7 cellular contexts compared by ENCODE assay signal in the genomic region with DNA sequence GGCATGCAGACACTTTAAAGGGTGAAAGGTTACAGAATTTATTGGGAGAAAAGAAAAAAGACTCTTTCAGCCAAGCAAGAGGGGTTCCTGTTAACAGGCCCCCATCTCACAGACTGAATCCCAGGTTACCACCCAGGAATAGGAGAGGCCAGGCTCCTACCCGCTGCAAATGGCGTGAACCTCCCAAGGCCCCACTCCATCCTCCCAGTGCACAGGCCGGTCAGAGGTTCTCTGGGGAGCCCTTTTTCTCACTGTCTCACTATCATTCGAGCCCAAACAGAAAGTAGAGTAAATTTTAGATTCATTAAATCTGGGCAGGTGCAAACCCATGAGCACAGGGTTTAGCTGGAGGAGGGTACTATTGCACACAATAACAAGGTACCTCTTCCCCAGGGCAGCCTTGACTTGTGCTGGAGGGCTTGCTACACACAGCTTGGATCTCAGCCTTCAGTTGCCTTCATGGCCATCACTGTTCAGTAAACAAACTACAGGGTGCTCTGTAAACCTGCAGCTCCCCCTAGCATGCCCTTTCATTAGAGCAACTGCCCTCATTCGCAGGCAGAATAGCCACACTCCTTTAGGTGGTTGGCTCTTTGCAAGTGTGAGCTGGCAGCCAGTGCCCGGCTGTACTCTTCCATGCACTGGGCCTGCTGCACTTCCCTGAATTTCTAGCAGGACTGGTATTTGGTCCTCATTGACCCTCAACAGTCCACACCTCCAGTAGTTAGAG. TPM values are rescaled to one million over a fixed set of nuclear protein-coding genes. Genes with fewer than 3 reads are reported as not detected.
DNase-seq lines count a peak whose midpoint lies in the region; ATAC-seq and TF ChIP-seq lines count a peak whose summit lies in the region.

No MANE protein-coding gene starts in this region.

- TF ChIP-seq CTCF in RWPE1 (conservative IDR thresholded peaks at IDR 0.05; ENCODE audit: low read depth) = no peak
- TF ChIP-seq CTCF in fibroblast of villous mesenchyme (IDR thresholded peaks at IDR 0.05; ENCODE audit: insufficient read depth, low read depth, low read length) = peak; percentile 77
- peak; percentile 46 for TF ChIP-seq CTCF in progenitor cell of endocrine pancreas (IDR thresholded peaks at IDR 0.05; ENCODE audit: unreplicated experiment)

- ATAC-seq in GM21528 (IDR thresholded peaks at IDR 0.05; ENCODE audit: low FRiP score, unreplicated experiment) = peak; percentile 44

- DNase-seq in GM04504 (ENCODE audit: low read depth) (peak; percentile 38), HuH-7.5 (ENCODE audit: low spot score) (peak; percentile 27), RWPE1 (ENCODE audit: low spot score) (peak; percentile 30), fibroblast of villous mesenchyme (ENCODE audit: low read depth) (peak; percentile 63), progenitor cell of endocrine pancreas (ENCODE audit: low spot score, unreplicated experiment) (no peak)
- no peak for DNase-seq in effector CD8-positive, alpha-beta T cell (lab: John Stamatoyannopoulos, UW)

- no peak overlapping the region for H3K27ac ChIP-seq in RWPE1

- peaks cover 10% of the 10 kb centered on the region for H3K27me3 Mint-ChIP-seq in progenitor cell of endocrine pancreas

- CTCF ChIA-PET in RWPE1 (lab: Yijun Ruan, JAX) = interaction anchor here (0.5 to 1.0 kb wide), 3 partner anchors 38 to 1865 kb away, joined by 3 to 7 read pairs (median 3); partner anchors contain the start of gene CNRIP1

- peaks cover 7% of the 10 kb centered on the region for H3K9me3 Mint-ChIP-seq in progenitor cell of endocrine pancreas (ENCODE audit: low read depth)

- POLR2A ChIA-PET in RWPE1 (lab: Yijun Ruan, JAX; ENCODE audit: low non-redundant PET) = no interaction called here

- no peaks in the 10 kb centered on the region for H3K4me1 Mint-ChIP-seq in progenitor cell of endocrine pancreas (ENCODE audit: low read depth)

- no peak overlapping the region for H3K4me3 ChIP-seq in fibroblast of villous mesenchyme (ENCODE audit: low read depth, low read length)

- H3K27ac Mint-ChIP-seq in progenitor cell of endocrine pancreas = no peak overlapping the region

- no peaks in the 10 kb centered on the region for H3K36me3 Mint-ChIP-seq in progenitor cell of endocrine pancreas (ENCODE audit: insufficient read depth)

- no peak overlapping the region for H3K4me3 Mint-ChIP-seq in progenitor cell of endocrine pancreas (ENCODE audit: low read depth)

RNA-seq across cellular contexts. Expression of gene PLEK, which starts 7.3 kb away (rescaled TPM):
- total RNA-seq in fibroblast of villous mesenchyme (not detected in 2 replicates), progenitor cell of endocrine pancreas (0.10 TPM in 1 of 2 replicates, not detected in the other)

RNA-seq across cellular contexts. Expression of gene CNRIP1, which starts 38.0 kb away (rescaled TPM):
- total RNA-seq in fibroblast of villous mesenchyme (24.6 and 25.1 TPM in 2 replicates), progenitor cell of endocrine pancreas (not detected in 2 replicates)

Comparison
In these comparisons a context has a peak if more than half of its experiments do, and no peak if none do; other contexts are left out.
1. DNase-seq: peak in GM04504 (single experiment), HuH-7.5 (single experiment), RWPE1 (single experiment) and fibroblast of villous mesenchyme (single experiment); none in progenitor cell of endocrine pancreas (single experiment) and effector CD8-positive, alpha-beta T cell (single experiment).
2. RNA of gene CNRIP1, which starts 38.0 kb away (total RNA-seq): 24.6 to 25.1 TPM in fibroblast of villous mesenchyme; not detected in progenitor cell of endocrine pancreas; every median in the first group is over 10 times any median in the second.